Comparison of ENCODE assay signal across 8 cellular contexts in the genomic region with DNA sequence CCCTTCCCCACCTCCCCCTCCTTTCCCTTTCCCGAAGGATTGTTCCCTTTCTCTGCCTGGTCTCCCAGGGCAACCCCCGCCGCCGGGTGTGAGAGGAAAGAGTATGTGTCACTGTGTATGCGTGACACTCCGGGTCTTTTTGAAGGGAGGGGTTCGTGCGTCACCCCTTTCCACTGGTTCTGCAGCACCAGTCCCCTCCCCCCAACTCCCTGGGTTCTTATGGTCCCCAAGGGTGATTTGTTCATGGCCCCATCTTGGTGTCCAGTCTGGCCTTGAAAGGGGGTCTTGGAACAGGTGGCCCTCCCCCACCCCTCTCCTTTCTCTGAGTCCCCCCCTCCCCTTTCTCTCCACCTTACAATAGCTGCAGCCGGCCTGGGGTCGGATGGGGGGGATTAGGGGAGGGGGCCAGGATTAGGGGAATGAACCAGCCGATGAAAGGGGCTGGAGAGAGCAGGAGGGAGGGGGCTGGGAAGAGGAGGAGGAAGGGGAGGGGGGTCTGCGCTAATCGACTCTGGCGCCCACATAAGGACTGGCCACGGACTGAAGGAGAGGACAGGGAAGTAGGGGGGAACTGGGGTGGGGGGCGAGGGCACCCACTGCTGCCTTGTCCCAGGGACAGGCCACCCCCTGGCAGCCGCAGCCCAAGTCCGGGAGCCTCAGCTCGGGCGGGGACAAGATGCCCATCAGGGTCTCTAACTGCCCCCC.
DNase-seq lines count a peak whose midpoint lies in the region; ATAC-seq, FAIRE-seq and TF ChIP-seq lines count a peak whose summit lies in the region.

No MANE protein-coding gene starts in this region.

- no peaks in the 10 kb centered on the region for H3K9me3 ChIP-seq in RWPE2 (ENCODE audit: severe bottlenecking)

- H3K4me3 ChIP-seq in GM12865 (ENCODE audit: low read depth, low read length) (peak overlapping the region; percentile 93; the same call in 1 of the 2 replicates), RWPE2 (ENCODE audit: severe bottlenecking) (peak overlapping the region; percentile 73), foreskin fibroblast (ENCODE audit: low read depth in 1 of 2, low read length in 2 of 2) (peak overlapping the region; percentile 82 to 91)

- H3K27me3 ChIP-seq in RWPE2 (ENCODE audit: insufficient read depth, poor library complexity, severe bottlenecking): no peaks in the 10 kb centered on the region

- TF ChIP-seq CTCF in GM12865 (IDR thresholded peaks at IDR 0.05; ENCODE audit: insufficient read depth, low read depth, low read length, missing control alignments): no peak
- no peak for TF ChIP-seq CTCF in RWPE2 (IDR thresholded peaks at IDR 0.05; ENCODE audit: poor library complexity, severe bottlenecking)
- TF ChIP-seq CTCF in foreskin fibroblast (IDR thresholded peaks at IDR 0.05; ENCODE audit: low read depth, low read length): no peak

- H3K27ac ChIP-seq in RWPE2 (ENCODE audit: poor library complexity, severe bottlenecking): peak overlapping the region; percentile 87

- DNase-seq in GM12865 (ENCODE audit: low read depth): no peak
- peak; percentile 73 for DNase-seq in RWPE2 (ENCODE audit: low spot score)
- peak; percentile 65 to 85 for DNase-seq in foreskin fibroblast
- peak; percentile 71 for DNase-seq in retina
- no peak for DNase-seq in Kasumi-1 (lab: John Stamatoyannopoulos, UW)
- no peak for DNase-seq in GM19239 (ENCODE audit: insufficient read length, low spot score)
- no peak for DNase-seq in NOMO-1 treated with DMSO at 0.1 percent for 48 hours (lab: John Stamatoyannopoulos, UW; ENCODE audit: unreplicated experiment)

- peaks cover 40% of the 10 kb centered on the region for H3K36me3 ChIP-seq in RWPE2 (ENCODE audit: low read depth)

- FAIRE-seq in GM19239 (lab: Jason Lieb, UNC): no peak

- ATAC-seq in RWPE2 (ENCODE audit: low read depth): no peak
- ATAC-seq in HG02642 (IDR thresholded peaks at IDR 0.05; ENCODE audit: poor library complexity, unreplicated experiment): no peak

- H3K4me1 ChIP-seq in RWPE2 (ENCODE audit: insufficient read depth, poor library complexity, severe bottlenecking): peaks cover 23% of the 10 kb centered on the region

Comparison
In these comparisons a context has a peak if more than half of its experiments do, and no peak if none do; other contexts are left out.
1. DNase-seq: peak in RWPE2 (single experiment), foreskin fibroblast (2 of 2) and retina (single experiment); none in GM12865 (single experiment), Kasumi-1 (0 of 2), GM19239 (single experiment) and NOMO-1 treated with DMSO at 0.1 percent for 48 hours (single experiment).
2. Peak in every context shown above with its lines, with median percentiles within 50 percentile points of each other: H3K4me3 ChIP-seq.